1 cellular context compared by ENCODE assay signal in the genomic region with DNA sequence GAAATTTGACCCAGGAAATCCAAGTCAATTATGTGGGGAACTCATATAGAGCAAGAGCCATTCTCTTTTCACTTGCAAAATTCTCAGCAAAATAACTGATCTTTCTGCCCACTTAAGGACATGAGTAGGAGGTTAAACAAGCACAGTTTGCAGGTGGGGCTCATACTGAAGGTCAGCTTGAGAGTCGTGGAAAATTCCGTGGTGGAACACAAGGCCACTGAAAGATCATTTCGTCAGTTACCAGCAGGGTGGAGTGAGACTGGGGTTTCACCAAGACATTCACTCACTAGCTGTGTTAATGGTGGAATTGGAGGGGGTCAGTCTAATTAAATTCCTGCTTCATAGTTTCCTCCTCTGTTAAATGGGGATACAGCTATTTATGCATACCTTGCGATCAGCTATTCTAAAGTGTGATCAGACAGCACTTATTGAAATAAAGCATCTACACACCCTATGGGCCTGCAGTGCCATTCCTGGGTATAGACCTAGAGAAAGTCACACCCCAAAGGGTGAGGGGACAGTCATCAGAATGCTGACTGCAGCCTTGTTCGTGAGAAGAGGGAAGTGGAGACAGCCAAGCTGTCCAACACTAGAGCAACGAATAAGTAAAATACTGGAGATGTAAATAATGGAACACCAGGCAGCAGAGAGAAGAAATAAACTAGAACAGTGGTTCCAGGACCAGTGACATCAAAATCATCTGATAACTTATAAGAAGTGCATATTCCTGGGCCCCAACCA.
TF ChIP-seq lines count a peak whose summit lies in the region.

No MANE protein-coding gene starts in this region.

TF ChIP-seq in GM23338, 12 proteins besides CTCF, POLR2A, EP300 and RAD21:
- TF ChIP-seq EZH2 (IDR thresholded peaks at IDR 0.05; ENCODE audit: low read depth, unreplicated experiment), result no peak
- no peak for TF ChIP-seq NANOG (IDR thresholded peaks at IDR 0.05; ENCODE audit: borderline replicate concordance)
- TF ChIP-seq JUNB (IDR thresholded peaks at IDR 0.05; ENCODE audit: unreplicated experiment), result no peak
- TF ChIP-seq, protein P1, sequence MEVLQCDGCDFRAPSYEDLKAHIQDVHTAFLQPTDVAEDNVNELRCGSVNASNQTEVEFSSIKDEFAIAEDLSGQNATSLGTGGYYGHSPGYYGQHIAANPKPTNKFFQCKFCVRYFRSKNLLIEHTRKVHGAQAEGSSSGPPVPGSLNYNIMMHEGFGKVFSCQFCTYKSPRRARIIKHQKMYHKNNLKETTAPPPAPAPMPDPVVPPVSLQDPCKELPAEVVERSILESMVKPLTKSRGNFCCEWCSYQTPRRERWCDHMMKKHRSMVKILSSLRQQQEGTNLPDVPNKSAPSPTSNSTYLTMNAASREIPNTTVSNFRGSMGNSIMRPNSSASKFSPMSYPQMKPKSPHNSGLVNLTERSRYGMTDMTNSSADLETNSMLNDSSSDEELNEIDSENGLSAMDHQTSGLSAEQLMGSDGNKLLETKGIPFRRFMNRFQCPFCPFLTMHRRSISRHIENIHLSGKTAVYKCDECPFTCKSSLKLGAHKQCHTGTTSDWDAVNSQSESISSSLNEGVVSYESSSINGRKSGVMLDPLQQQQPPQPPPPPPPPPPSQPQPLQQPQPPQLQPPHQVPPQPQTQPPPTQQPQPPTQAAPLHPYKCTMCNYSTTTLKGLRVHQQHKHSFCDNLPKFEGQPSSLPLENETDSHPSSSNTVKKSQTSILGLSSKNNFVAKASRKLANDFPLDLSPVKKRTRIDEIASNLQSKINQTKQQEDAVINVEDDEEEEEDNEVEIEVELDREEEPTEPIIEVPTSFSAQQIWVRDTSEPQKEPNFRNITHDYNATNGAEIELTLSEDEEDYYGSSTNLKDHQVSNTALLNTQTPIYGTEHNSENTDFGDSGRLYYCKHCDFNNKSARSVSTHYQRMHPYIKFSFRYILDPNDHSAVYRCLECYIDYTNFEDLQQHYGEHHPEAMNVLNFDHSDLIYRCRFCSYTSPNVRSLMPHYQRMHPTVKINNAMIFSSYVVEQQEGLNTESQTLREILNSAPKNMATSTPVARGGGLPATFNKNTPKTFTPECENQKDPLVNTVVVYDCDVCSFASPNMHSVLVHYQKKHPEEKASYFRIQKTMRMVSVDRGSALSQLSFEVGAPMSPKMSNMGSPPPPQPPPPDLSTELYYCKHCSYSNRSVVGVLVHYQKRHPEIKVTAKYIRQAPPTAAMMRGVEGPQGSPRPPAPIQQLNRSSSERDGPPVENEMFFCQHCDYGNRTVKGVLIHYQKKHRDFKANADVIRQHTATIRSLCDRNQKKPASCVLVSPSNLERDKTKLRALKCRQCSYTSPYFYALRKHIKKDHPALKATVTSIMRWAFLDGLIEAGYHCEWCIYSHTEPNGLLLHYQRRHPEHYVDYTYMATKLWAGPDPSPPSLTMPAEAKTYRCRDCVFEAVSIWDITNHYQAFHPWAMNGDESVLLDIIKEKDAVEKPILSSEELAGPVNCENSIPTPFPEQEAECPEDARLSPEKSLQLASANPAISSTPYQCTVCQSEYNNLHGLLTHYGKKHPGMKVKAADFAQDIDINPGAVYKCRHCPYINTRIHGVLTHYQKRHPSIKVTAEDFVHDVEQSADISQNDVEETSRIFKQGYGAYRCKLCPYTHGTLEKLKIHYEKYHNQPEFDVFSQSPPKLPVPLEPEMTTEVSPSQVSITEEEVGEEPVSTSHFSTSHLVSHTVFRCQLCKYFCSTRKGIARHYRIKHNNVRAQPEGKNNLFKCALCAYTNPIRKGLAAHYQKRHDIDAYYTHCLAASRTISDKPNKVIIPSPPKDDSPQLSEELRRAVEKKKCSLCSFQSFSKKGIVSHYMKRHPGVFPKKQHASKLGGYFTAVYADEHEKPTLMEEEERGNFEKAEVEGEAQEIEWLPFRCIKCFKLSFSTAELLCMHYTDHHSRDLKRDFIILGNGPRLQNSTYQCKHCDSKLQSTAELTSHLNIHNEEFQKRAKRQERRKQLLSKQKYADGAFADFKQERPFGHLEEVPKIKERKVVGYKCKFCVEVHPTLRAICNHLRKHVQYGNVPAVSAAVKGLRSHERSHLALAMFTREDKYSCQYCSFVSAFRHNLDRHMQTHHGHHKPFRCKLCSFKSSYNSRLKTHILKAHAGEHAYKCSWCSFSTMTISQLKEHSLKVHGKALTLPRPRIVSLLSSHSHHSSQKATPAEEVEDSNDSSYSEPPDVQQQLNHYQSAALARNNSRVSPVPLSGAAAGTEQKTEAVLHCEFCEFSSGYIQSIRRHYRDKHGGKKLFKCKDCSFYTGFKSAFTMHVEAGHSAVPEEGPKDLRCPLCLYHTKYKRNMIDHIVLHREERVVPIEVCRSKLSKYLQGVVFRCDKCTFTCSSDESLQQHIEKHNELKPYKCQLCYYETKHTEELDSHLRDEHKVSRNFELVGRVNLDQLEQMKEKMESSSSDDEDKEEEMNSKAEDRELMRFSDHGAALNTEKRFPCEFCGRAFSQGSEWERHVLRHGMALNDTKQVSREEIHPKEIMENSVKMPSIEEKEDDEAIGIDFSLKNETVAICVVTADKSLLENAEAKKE (CRISPR knock-in tag; IDR thresholded peaks at IDR 0.05), result no peak
- no peak for TF ChIP-seq POLR2AphosphoS5 (IDR thresholded peaks at IDR 0.05; ENCODE audit: low read depth)
- no peak for TF ChIP-seq ZNF331 (CRISPR knock-in tag; IDR thresholded peaks at IDR 0.05; ENCODE audit: low read depth)
- TF ChIP-seq STAT1 (IDR thresholded peaks at IDR 0.05; ENCODE audit: unreplicated experiment), result no peak
- TF ChIP-seq, protein P2, sequence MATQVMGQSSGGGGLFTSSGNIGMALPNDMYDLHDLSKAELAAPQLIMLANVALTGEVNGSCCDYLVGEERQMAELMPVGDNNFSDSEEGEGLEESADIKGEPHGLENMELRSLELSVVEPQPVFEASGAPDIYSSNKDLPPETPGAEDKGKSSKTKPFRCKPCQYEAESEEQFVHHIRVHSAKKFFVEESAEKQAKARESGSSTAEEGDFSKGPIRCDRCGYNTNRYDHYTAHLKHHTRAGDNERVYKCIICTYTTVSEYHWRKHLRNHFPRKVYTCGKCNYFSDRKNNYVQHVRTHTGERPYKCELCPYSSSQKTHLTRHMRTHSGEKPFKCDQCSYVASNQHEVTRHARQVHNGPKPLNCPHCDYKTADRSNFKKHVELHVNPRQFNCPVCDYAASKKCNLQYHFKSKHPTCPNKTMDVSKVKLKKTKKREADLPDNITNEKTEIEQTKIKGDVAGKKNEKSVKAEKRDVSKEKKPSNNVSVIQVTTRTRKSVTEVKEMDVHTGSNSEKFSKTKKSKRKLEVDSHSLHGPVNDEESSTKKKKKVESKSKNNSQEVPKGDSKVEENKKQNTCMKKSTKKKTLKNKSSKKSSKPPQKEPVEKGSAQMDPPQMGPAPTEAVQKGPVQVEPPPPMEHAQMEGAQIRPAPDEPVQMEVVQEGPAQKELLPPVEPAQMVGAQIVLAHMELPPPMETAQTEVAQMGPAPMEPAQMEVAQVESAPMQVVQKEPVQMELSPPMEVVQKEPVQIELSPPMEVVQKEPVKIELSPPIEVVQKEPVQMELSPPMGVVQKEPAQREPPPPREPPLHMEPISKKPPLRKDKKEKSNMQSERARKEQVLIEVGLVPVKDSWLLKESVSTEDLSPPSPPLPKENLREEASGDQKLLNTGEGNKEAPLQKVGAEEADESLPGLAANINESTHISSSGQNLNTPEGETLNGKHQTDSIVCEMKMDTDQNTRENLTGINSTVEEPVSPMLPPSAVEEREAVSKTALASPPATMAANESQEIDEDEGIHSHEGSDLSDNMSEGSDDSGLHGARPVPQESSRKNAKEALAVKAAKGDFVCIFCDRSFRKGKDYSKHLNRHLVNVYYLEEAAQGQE (IDR thresholded peaks at IDR 0.05; ENCODE audit: unreplicated experiment), result no peak
